34 cellular contexts compared by ENCODE assay signal in the genomic region with DNA sequence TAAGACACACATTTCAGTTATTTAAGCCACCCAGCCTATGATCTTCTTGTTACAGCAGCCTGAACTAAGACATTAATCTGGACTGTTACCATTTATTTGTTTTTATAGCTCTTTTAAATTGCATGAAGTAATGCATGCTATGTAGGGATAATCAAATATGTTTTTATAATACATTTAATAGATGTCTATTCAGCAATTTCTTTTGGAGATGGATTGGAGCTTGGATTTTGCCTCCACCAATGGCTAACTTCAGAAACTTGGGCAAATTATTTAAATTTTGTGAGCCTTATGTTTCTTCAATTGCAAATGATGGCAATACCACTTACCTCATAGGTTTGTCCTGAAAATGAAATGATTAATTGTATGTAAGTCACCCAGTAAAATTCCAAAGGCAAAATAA.
DNase-seq lines count a peak whose midpoint lies in the region; ATAC-seq, FAIRE-seq and TF ChIP-seq lines count a peak whose summit lies in the region.
"Had no signal": no experiment of that assay in that cellular context is flagged by ENCODE, and none has a peak within 500 bp of the region (broad histone marks: within the 10 kb centered on the region; RNA-seq: fewer than 3 reads in every experiment).

No MANE protein-coding gene starts in this region.

- H3K36me3 ChIP-seq in HepG2 (replicated peaks in 1 of 2; ENCODE audit: control insufficient read depth in 1 of 2, insufficient read depth in 2 of 2, low read length in 2 of 2), result no peaks in the 10 kb centered on the region
- H3K36me3 ChIP-seq in right lobe of liver, result no peaks in the 10 kb centered on the region
- no peaks in the 10 kb centered on the region for H3K36me3 ChIP-seq in IMR-90 (ENCODE audit: control insufficient read depth, insufficient read depth, low read length)
- H3K36me3 ChIP-seq in mesendoderm (ENCODE audit: control insufficient read depth, insufficient read depth, low read length), result no peaks in the 10 kb centered on the region
- H3K36me3 ChIP-seq: BE2C; BLaER1; BLaER1 treated with 17β-estradiol and CSF1 and Interleukin-3, amounts not matched to agents 10 nM and 100 nM had no signal

- peaks cover 7% of the 10 kb centered on the region for H3K79me2 ChIP-seq in HepG2 (ENCODE audit: insufficient read depth, low read length)
- peaks cover 5% of the 10 kb centered on the region for H3K79me2 ChIP-seq in mesendoderm (ENCODE audit: control insufficient read depth, insufficient read depth, low read length)

- no peak overlapping the region for H2AK5ac ChIP-seq in IMR-90 (ENCODE audit: low read depth, low read length)
- no peak overlapping the region for H2AK5ac ChIP-seq in mesendoderm (ENCODE audit: low read length)

- no peak for DNase-seq in HepG2 (ENCODE audit: low spot score)
- DNase-seq in right lobe of liver, result no peak
- no peak for DNase-seq in A549 (ENCODE audit: low read depth in 1 of 2, low spot score in 1 of 2)
- no peak for DNase-seq in IMR-90
- DNase-seq in mesendoderm, result no peak
- DNase-seq in activated effector memory CD4-positive, alpha-beta T cell treated with anti-CD3 and anti-CD28 coated beads, Interleukin-2, amount 50 U/mL, for 16 hours, result no peak
- no peak for DNase-seq in NCI-H1048 (lab: John Stamatoyannopoulos, UW)
- DNase-seq: 8988T; ACHN; AML-193; BE2C; C1 segment of cervical spinal cord; Caco-2; Calu3; CD4-positive, alpha-beta memory T cell; CD4-positive, alpha-beta T cell; CD4-positive, CD25-positive, alpha-beta regulatory T cell; CD8-positive, alpha-beta memory T cell; CD8-positive, alpha-beta T cell; COR-L47; DMS 273 treated with DMSO at 0.1 percent for 48 hours; DMS153; DMS53; DMS79; DMS79 treated with DMSO at 0.1 percent for 48 hours; DND-41; EL had no signal

- no peak overlapping the region for H4K91ac ChIP-seq in IMR-90 (ENCODE audit: insufficient read depth, low read depth, low read length)

- H3K23ac ChIP-seq in IMR-90 (ENCODE audit: low read depth, low read length), result no peak overlapping the region
- H3K23ac ChIP-seq in mesendoderm (ENCODE audit: low read length), result no peak overlapping the region

- H2AFZ ChIP-seq in HepG2 (ENCODE audit: low read length) (no peak overlapping the region), IMR-90 (replicated peaks; ENCODE audit: low read length, poor library complexity) (no peak overlapping the region)

- no peak overlapping the region for H3K4me2 ChIP-seq in HepG2 (ENCODE audit: low read depth, low read length)
- no peak overlapping the region for H3K4me2 ChIP-seq in A549
- no peak overlapping the region for H3K4me2 ChIP-seq in IMR-90 (ENCODE audit: low read depth, low read length)
- H3K4me2 ChIP-seq in mesendoderm (ENCODE audit: low read length), result no peak overlapping the region
- H3K4me2 ChIP-seq: BLaER1; BLaER1 treated with 17β-estradiol and CSF1 and Interleukin-3, amounts not matched to agents 10 nM and 100 nM had no signal

- H2BK5ac ChIP-seq in IMR-90 (ENCODE audit: low read depth, low read length, poor library complexity, severe bottlenecking), result no peak overlapping the region
- H2BK5ac ChIP-seq in mesendoderm (ENCODE audit: low read length), result no peak overlapping the region

- H4K5ac ChIP-seq in IMR-90 (ENCODE audit: low read depth, low read length) (no peak overlapping the region), mesendoderm (ENCODE audit: low read length) (no peak overlapping the region)

- H3K9me1 ChIP-seq in IMR-90 (ENCODE audit: insufficient read depth, low read length), result no peaks in the 10 kb centered on the region

- intact Hi-C loops in HepG2 (cut with micrococcal nuclease; ENCODE audit: unreplicated experiment) (no loop called here), right lobe of liver (cut with DNase I) (no loop called here), IMR-90 (cut with micrococcal nuclease) (no loop called here)

- H4K20me1 ChIP-seq in HepG2 (ENCODE audit: insufficient read depth, low read length) (no peaks in the 10 kb centered on the region), IMR-90 (ENCODE audit: insufficient read depth, low read length) (no peaks in the 10 kb centered on the region)
- H4K20me1 ChIP-seq: BLaER1; BLaER1 treated with 17β-estradiol and CSF1 and Interleukin-3, amounts not matched to agents 10 nM and 100 nM had no signal

- H4K8ac ChIP-seq in IMR-90 (ENCODE audit: low read depth in 2 of 2, low read length in 2 of 2), result no peak overlapping the region
- no peak overlapping the region for H4K8ac ChIP-seq in mesendoderm (ENCODE audit: low read depth, low read length)

- dilution Hi-C loops in IMR-90 (cut with HindIII; ENCODE audit: low sequenced_read_pairs, unreplicated experiment), result no loop called here

- TF ChIP-seq POLR2A in HepG2 (IDR thresholded peaks at IDR 0.05; ENCODE audit: insufficient read depth in 1 of 2, low read depth in 2 of 2, low read length in 2 of 2), result no peak
- TF ChIP-seq POLR2A in right lobe of liver (IDR thresholded peaks at IDR 0.05), result no peak
- TF ChIP-seq POLR2A in A549 (IDR thresholded peaks at IDR 0.05; ENCODE audit: low read length), result no peak
- TF ChIP-seq POLR2A in IMR-90 (IDR thresholded peaks at IDR 0.05; ENCODE audit: low read depth, low read length), result no peak

- H2BK15ac ChIP-seq in IMR-90 (ENCODE audit: low read depth, low read length) (no peak overlapping the region), mesendoderm (replicated peaks; ENCODE audit: low read depth) (no peak overlapping the region)

- H3K14ac ChIP-seq in IMR-90 (replicated peaks; ENCODE audit: low read depth, low read length), result no peak overlapping the region

- H3K9ac ChIP-seq in HepG2 (ENCODE audit: insufficient read depth, low read depth, low read length) (no peak overlapping the region), IMR-90 (ENCODE audit: low read depth, low read length) (no peak overlapping the region), mesendoderm (ENCODE audit: low read length) (no peak overlapping the region)
- H3K9ac ChIP-seq: BLaER1; BLaER1 treated with 17β-estradiol and CSF1 and Interleukin-3, amounts not matched to agents 10 nM and 100 nM had no signal

- no peaks in the 10 kb centered on the region for H3K9me3 ChIP-seq in HepG2 (ENCODE audit: low read length)
- no peaks in the 10 kb centered on the region for H3K9me3 ChIP-seq in right lobe of liver
- H3K9me3 ChIP-seq in A549, result no peaks in the 10 kb centered on the region
- no peaks in the 10 kb centered on the region for H3K9me3 ChIP-seq in IMR-90 (ENCODE audit: control insufficient read depth, insufficient read depth, low read length)
- H3K9me3 ChIP-seq: BE2C; BLaER1; BLaER1 treated with 17β-estradiol and CSF1 and Interleukin-3, amounts not matched to agents 10 nM and 100 nM; Caco-2 had no signal

- no peak for TF ChIP-seq CTCF in HepG2 (CRISPR knock-in tag; IDR thresholded peaks at IDR 0.05)
- no peak for TF ChIP-seq CTCF in right lobe of liver (IDR thresholded peaks at IDR 0.05)
- TF ChIP-seq CTCF in A549 (IDR thresholded peaks at IDR 0.05), result no peak
- TF ChIP-seq CTCF in IMR-90 (conservative IDR thresholded peaks at IDR 0.05; ENCODE audit: low read depth, low read length), result no peak

- no peak overlapping the region for H2AK9ac ChIP-seq in IMR-90 (replicated peaks; ENCODE audit: low read depth, low read length, poor library complexity)

- no peak overlapping the region for H2BK20ac ChIP-seq in IMR-90 (ENCODE audit: low read depth, low read length)

- H3K27ac ChIP-seq in HepG2 (ENCODE audit: extremely low read length, insufficient read depth, low read length) (no peak overlapping the region), right lobe of liver (no peak overlapping the region), A549 (no peak overlapping the region), IMR-90 (ENCODE audit: insufficient read depth, low read length) (no peak overlapping the region), mesendoderm (ENCODE audit: low read depth, low read length) (no peak overlapping the region)
- H3K27ac ChIP-seq: 22Rv1; BLaER1; BLaER1 treated with 17β-estradiol and CSF1 and Interleukin-3, amounts not matched to agents 10 nM and 100 nM; C4-2B had no signal

- FAIRE-seq in HepG2 (lab: Jason Lieb, UNC) (no peak), A549 (lab: Jason Lieb, UNC) (no peak)
- FAIRE-seq: A204.1, D721Med had no signal

- POLR2A ChIA-PET in HepG2 (lab: Yijun Ruan, JAX) (no interaction called here), A549 (lab: Yijun Ruan, JAX) (no interaction called here), IMR-90 (lab: Charles Lee; ENCODE audit: unreplicated experiment) (interaction anchor here (0.6 kb wide), 1 partner anchor 84 kb away, joined by 12 read pairs; no protein-coding TSS in a partner anchor)

- H3K18ac ChIP-seq in IMR-90 (ENCODE audit: low read depth, low read length) (no peak overlapping the region), mesendoderm (ENCODE audit: low read length) (peak overlapping the region; percentile 60)

- H3K27me3 ChIP-seq in HepG2 (ENCODE audit: control insufficient read depth in 1 of 2, insufficient read depth in 2 of 2, low read length in 2 of 2), result no peaks in the 10 kb centered on the region
- no peaks in the 10 kb centered on the region for H3K27me3 ChIP-seq in right lobe of liver
- no peaks in the 10 kb centered on the region for H3K27me3 ChIP-seq in IMR-90 (ENCODE audit: control insufficient read depth, insufficient read depth, low read length)
- no peaks in the 10 kb centered on the region for H3K27me3 ChIP-seq in mesendoderm (ENCODE audit: insufficient read depth, low read length, poor library complexity)
- H3K27me3 ChIP-seq: BE2C; BLaER1; BLaER1 treated with 17β-estradiol and CSF1 and Interleukin-3, amounts not matched to agents 10 nM and 100 nM had no signal

- H3K4ac ChIP-seq in IMR-90 (ENCODE audit: low read depth, low read length) (no peak overlapping the region), mesendoderm (ENCODE audit: low read depth, low read length) (no peak overlapping the region)

- in situ Hi-C loops in HepG2 (cut with HindIII; ENCODE audit: extremely low pct_ligation_motif_present, low pct_unique_long_range_greater_than_20kb), result no loop called here
- in situ Hi-C loops in IMR-90 (cut with MboI; ENCODE audit: low sequenced_read_pairs), result no loop called here

- H3K79me1 ChIP-seq in IMR-90 (ENCODE audit: low read depth in 1 of 2, low read length in 2 of 2) (no peaks in the 10 kb centered on the region), mesendoderm (ENCODE audit: low read length) (peaks cover 8% of the 10 kb centered on the region)

- no peak overlapping the region for H3K4me3 ChIP-seq in HepG2 (replicated peaks in 1 of 3; ENCODE audit: insufficient read depth in 1 of 3, low read depth in 2 of 3, low read length in 3 of 3)
- H3K4me3 ChIP-seq in right lobe of liver, result no peak overlapping the region
- H3K4me3 ChIP-seq in A549, result no peak overlapping the region
- no peak overlapping the region for H3K4me3 ChIP-seq in IMR-90 (ENCODE audit: insufficient read depth, low read depth, low read length)
- no peak overlapping the region for H3K4me3 ChIP-seq in mesendoderm (ENCODE audit: low read length)
- H3K4me3 ChIP-seq: BLaER1; BLaER1 treated with 17β-estradiol and CSF1 and Interleukin-3, amounts not matched to agents 10 nM and 100 nM had no signal

- H3K4me1 ChIP-seq in HepG2 (ENCODE audit: insufficient read depth, low read length), result no peaks in the 10 kb centered on the region
- no peaks in the 10 kb centered on the region for H3K4me1 ChIP-seq in right lobe of liver
- H3K4me1 ChIP-seq in A549, result no peaks in the 10 kb centered on the region
- H3K4me1 ChIP-seq in IMR-90 (ENCODE audit: control insufficient read depth, insufficient read depth, low read length), result no peaks in the 10 kb centered on the region
- peaks cover 7% of the 10 kb centered on the region for H3K4me1 ChIP-seq in mesendoderm (ENCODE audit: control insufficient read depth, low read depth, low read length)
- H3K4me1 ChIP-seq: BLaER1; BLaER1 treated with 17β-estradiol and CSF1 and Interleukin-3, amounts not matched to agents 10 nM and 100 nM; Caco-2 had no signal

- no peak for TF ChIP-seq RAD21 in HepG2 (CRISPR knock-in tag; IDR thresholded peaks at IDR 0.05)
- TF ChIP-seq RAD21 in A549 (conservative IDR thresholded peaks at IDR 0.05 in 1 of 2, IDR thresholded peaks at IDR 0.05 in 1 of 2), result no peak
- no peak for TF ChIP-seq RAD21 in IMR-90 (IDR thresholded peaks at IDR 0.05; ENCODE audit: low read length)

- TF ChIP-seq EP300 in HepG2 (IDR thresholded peaks at IDR 0.05; ENCODE audit: low read depth in 2 of 2, low read length in 2 of 2) (no peak), HepG2 (CRISPR knock-in tag; IDR thresholded peaks at IDR 0.05; ENCODE audit: borderline replicate concordance) (no peak), A549 (IDR thresholded peaks at IDR 0.05) (no peak)

- H3K56ac ChIP-seq in IMR-90 (ENCODE audit: extremely low read depth, insufficient read depth, low read length) (no peak overlapping the region), mesendoderm (ENCODE audit: low read length) (no peak overlapping the region)

- BruUV-seq in HepG2 (replicated peaks; lab: Mats Ljungman, UMichigan), result no TSS peak
- BruUV-seq in IMR-90 (replicated peaks; lab: Mats Ljungman, UMichigan), result no TSS peak

- CTCF ChIA-PET in HepG2 (lab: Yijun Ruan, JAX; ENCODE audit: low intra/inter-chr PET ratio, low total read pairs) (no interaction called here), A549 (lab: Yijun Ruan, JAX) (no interaction called here), IMR-90 (lab: Yijun Ruan, JAX) (no interaction called here)

- H2BK120ac ChIP-seq in IMR-90 (ENCODE audit: low read depth, low read length) (no peak overlapping the region), mesendoderm (ENCODE audit: low read depth, low read length) (no peak overlapping the region)

- ATAC-seq in HepG2 (no peak), right lobe of liver (no peak), A549 (no peak), IMR-90 (ENCODE audit: low read depth) (no peak), HG02852 (IDR thresholded peaks at IDR 0.05; ENCODE audit: unreplicated experiment) (no peak)
- ATAC-seq: CD8-positive, alpha-beta T cell had no signal
